Comparison of ENCODE assay signal across 8 cellular contexts in genomic region chr9:136808075-136808780, GRCh38. TPM values are rescaled to one million over a fixed set of nuclear protein-coding genes. Genes with fewer than 3 reads are reported as not detected.
DNase-seq lines count a peak whose midpoint lies in the region; ATAC-seq and TF ChIP-seq lines count a peak whose summit lies in the region.

No MANE protein-coding gene starts in this region.

- peak in 1 of 2 donors; percentile 14 for TF ChIP-seq POLR2A in gastrocnemius medialis (IDR thresholded peaks at IDR 0.05)

- H3K4me1 ChIP-seq in HEK293 (ENCODE audit: control insufficient read depth, insufficient read depth, low read length) (peaks cover 7% of the 10 kb centered on the region; the same call in 1 of the 2 replicates), NT2/D1 (ENCODE audit: insufficient read depth, insufficient read length) (peaks cover 9% of the 10 kb centered on the region), right atrium auricular region (peaks cover 0 to 43% of the 10 kb centered on the region in 2 donors), gastrocnemius medialis (peaks cover 31 to 35% of the 10 kb centered on the region in 2 donors)

- H3K36me3 ChIP-seq in HEK293 (ENCODE audit: control insufficient read depth in 2 of 2, insufficient read depth in 1 of 2, low read length in 2 of 2) (peaks cover 15 to 39% of the 10 kb centered on the region in 2 experiments), NT2/D1 (ENCODE audit: insufficient read depth, insufficient read length, low read length) (peaks cover 76% of the 10 kb centered on the region), right atrium auricular region (peaks cover 4% of the 10 kb centered on the region), gastrocnemius medialis (peaks cover 0 to 5% of the 10 kb centered on the region in 2 donors)

- H3K27ac ChIP-seq in HEK293 (ENCODE audit: extremely low read depth, low read depth, low read length) (peak overlapping the region; percentile 96), right atrium auricular region (peak overlapping the region; percentile 77 to 88), gastrocnemius medialis (peak overlapping the region; percentile 80 to 94 (median 88))

- DNase-seq in GM12864 (ENCODE audit: low read depth), result no peak
- DNase-seq in NT2/D1 (ENCODE audit: low read depth, low spot score), result no peak
- peak; percentile 60 for DNase-seq in activated naive CD4-positive, alpha-beta T cell treated with anti-CD3 and anti-CD28 coated beads, Interleukin-2, amount 50 U/mL, for 16 hours
- DNase-seq in right atrium auricular region (ENCODE audit: low spot score), result no peak
- peak in 1 of 2 donors; percentile 36 for DNase-seq in gastrocnemius medialis
- no peak for DNase-seq in cerebellar cortex (ENCODE audit: low spot score)
- DNase-seq in kidney glomerular epithelial cell (lab: John Stamatoyannopoulos, UW), result no peak

- in situ Hi-C loops in gastrocnemius medialis (cut with MboI; ENCODE audit: low sequenced_read_pairs in 4 of 4), result no loop called here

- intact Hi-C loops in gastrocnemius medialis (cut with DNase I; ENCODE audit: low total_unique reads), result no loop called here

- ATAC-seq in gastrocnemius medialis, result peak; percentile 49 to 53

- H3K9me3 ChIP-seq in HEK293 (ENCODE audit: control insufficient read depth, insufficient read depth, low read depth, low read length) (no peaks in the 10 kb centered on the region), NT2/D1 (ENCODE audit: insufficient read depth, low read length) (no peaks in the 10 kb centered on the region), right atrium auricular region (no peaks in the 10 kb centered on the region), gastrocnemius medialis (no peaks in the 10 kb centered on the region)

- POLR2A ChIA-PET in HEK293 (lab: Yijun Ruan, JAX), result interaction anchor here (0.6 to 4.0 kb wide), 9 partner anchors 8 to 78 kb away, joined by 3 to 22 read pairs (median 7); partner anchors contain the start of genes AJM1 and TRAF2

- CTCF ChIA-PET in HEK293 (lab: Yijun Ruan, JAX), result interaction anchor here (0.7 to 4.0 kb wide), 10 partner anchors 12 to 466 kb away, joined by 3 to 18 read pairs (median 5); partner anchors contain the start of gene AJM1

- H3K9ac ChIP-seq in NT2/D1 (ENCODE audit: insufficient read length, low read depth), result peak overlapping the region; percentile 99

- TF ChIP-seq CTCF in GM12864 (IDR thresholded peaks at IDR 0.05; ENCODE audit: low read depth, low read length, missing control alignments), result no peak
- TF ChIP-seq CTCF in HEK293 (tag by site-specific recombination; IDR thresholded peaks at IDR 0.05), result peak; percentile 15; the same call in 1 of the 2 replicates
- TF ChIP-seq CTCF in right atrium auricular region (IDR thresholded peaks at IDR 0.05), result peak in 1 of 2 donors; percentile 19
- peak in 2 of 5 experiments; percentile 6 to 10 for TF ChIP-seq CTCF in gastrocnemius medialis (IDR thresholded peaks at IDR 0.05 in 4 of 5, conservative IDR thresholded peaks at IDR 0.05 in 1 of 5)

- H3K4me3 ChIP-seq in GM12864 (ENCODE audit: low read depth, low read length), result peak overlapping the region; percentile 96
- peak overlapping the region; percentile 84 for H3K4me3 ChIP-seq in HEK293 (ENCODE audit: low read depth, low read length)
- peak overlapping the region; percentile 80 for H3K4me3 ChIP-seq in NT2/D1 (ENCODE audit: insufficient read length, low read depth)
- H3K4me3 ChIP-seq in right atrium auricular region, result peak overlapping the region; percentile 89 to 94
- H3K4me3 ChIP-seq in gastrocnemius medialis, result peak overlapping the region; percentile 76 to 98 (median 92)

- H3K27me3 ChIP-seq in NT2/D1 (ENCODE audit: insufficient read depth, insufficient read length), result no peaks in the 10 kb centered on the region
- H3K27me3 ChIP-seq in right atrium auricular region, result no peaks in the 10 kb centered on the region
- no peaks in the 10 kb centered on the region for H3K27me3 ChIP-seq in gastrocnemius medialis

TF ChIP-seq in HEK293, 187 proteins besides CTCF, POLR2A, EP300 and RAD21 (continues in another document):
- TF ChIP-seq, protein P1, sequence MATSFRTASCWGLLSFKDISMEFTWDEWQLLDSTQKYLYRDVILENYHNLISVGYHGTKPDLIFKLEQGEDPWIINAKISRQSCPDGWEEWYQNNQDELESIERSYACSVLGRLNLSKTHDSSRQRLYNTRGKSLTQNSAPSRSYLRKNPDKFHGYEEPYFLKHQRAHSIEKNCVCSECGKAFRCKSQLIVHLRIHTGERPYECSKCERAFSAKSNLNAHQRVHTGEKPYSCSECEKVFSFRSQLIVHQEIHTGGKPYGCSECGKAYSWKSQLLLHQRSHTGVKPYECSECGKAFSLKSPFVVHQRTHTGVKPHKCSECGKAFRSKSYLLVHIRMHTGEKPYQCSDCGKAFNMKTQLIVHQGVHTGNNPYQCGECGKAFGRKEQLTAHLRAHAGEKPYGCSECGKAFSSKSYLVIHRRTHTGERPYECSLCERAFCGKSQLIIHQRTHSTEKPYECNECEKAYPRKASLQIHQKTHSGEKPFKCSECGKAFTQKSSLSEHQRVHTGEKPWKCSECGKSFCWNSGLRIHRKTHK (tag by site-specific recombination; IDR thresholded peaks at IDR 0.05), result no peak
- TF ChIP-seq ZIC2 (tag by site-specific recombination; IDR thresholded peaks at IDR 0.05) (no peak), ZNF280D (tag by site-specific recombination; IDR thresholded peaks at IDR 0.05) (no peak), GLIS1 (tag by site-specific recombination; IDR thresholded peaks at IDR 0.05) (peak; percentile 52; the same call in 1 of the 2 replicates), ZBTB8A (tag by site-specific recombination; IDR thresholded peaks at IDR 0.05) (peak; percentile 87), ZFP3 (tag by site-specific recombination; IDR thresholded peaks at IDR 0.05; ENCODE audit: low read depth) (no peak), ZNF311 (tag by site-specific recombination; IDR thresholded peaks at IDR 0.05; ENCODE audit: borderline replicate concordance) (no peak), KLF10 (tag by site-specific recombination; IDR thresholded peaks at IDR 0.05) (peak; percentile 43), PRDM4 (tag by site-specific recombination; IDR thresholded peaks at IDR 0.05) (no peak)
- TF ChIP-seq, protein P2, sequence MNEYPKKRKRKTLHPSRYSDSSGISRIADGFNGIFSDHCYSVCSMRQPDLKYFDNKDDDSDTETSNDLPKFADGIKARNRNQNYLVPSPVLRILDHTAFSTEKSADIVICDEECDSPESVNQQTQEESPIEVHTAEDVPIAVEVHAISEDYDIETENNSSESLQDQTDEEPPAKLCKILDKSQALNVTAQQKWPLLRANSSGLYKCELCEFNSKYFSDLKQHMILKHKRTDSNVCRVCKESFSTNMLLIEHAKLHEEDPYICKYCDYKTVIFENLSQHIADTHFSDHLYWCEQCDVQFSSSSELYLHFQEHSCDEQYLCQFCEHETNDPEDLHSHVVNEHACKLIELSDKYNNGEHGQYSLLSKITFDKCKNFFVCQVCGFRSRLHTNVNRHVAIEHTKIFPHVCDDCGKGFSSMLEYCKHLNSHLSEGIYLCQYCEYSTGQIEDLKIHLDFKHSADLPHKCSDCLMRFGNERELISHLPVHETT (tag by site-specific recombination; IDR thresholded peaks at IDR 0.05), result no peak

RNA-seq across cellular contexts. Expression of gene RABL6, which starts 0.5 kb away (rescaled TPM):
- 10 to 100 TPM; 48.4 to 61.7 TPM for total RNA-seq in right atrium auricular region
- 100 to 1,000 TPM in 2 of 4 donors, 10 to 100 TPM in 2; 84.9 to 121 (median 105) TPM for total RNA-seq in gastrocnemius medialis

RNA-seq across cellular contexts. Expression of gene CCDC183, which starts 12.1 kb away (rescaled TPM):
- total RNA-seq in right atrium auricular region, result 1 to 10 TPM; 2.3 to 2.5 TPM
- total RNA-seq in gastrocnemius medialis, result under 1 TPM in 1 of 4 donors, not detected in 3; 0.31 TPM

RNA-seq across cellular contexts. Expression of gene TMEM141, which starts 17.1 kb away (rescaled TPM):
- total RNA-seq in right atrium auricular region (100 to 1,000 TPM; 123 to 148 TPM), gastrocnemius medialis (10 to 100 TPM; 46.9 to 70.2 (median 51.1) TPM)

RNA-seq across cellular contexts. Expression of gene AJM1, which starts 34.0 kb away (rescaled TPM):
- total RNA-seq in right atrium auricular region (1 to 10 TPM; 2.7 to 3.0 TPM), gastrocnemius medialis (1 to 10 TPM; 1.3 to 2.1 (median 1.6) TPM)

RNA-seq across cellular contexts. Expression of gene PHPT1, which starts 41.0 kb away (rescaled TPM):
- total RNA-seq in right atrium auricular region (100 to 1,000 TPM; 140 to 154 TPM), gastrocnemius medialis (100 to 1,000 TPM in 3 of 4 donors, 10 to 100 TPM in 1; 98.8 to 204 (median 152) TPM)
